Comparison of ENCODE assay signal across 19 cellular contexts in genomic region chr3:19972056-19972455, GRCh38. TPM values are rescaled to one million over a fixed set of nuclear protein-coding genes. Genes with fewer than 3 reads are reported as not detected.
DNase-seq lines count a peak whose midpoint lies in the region; ATAC-seq, FAIRE-seq and TF ChIP-seq lines count a peak whose summit lies in the region.
"Had no signal": no experiment of that assay in that cellular context is flagged by ENCODE, and none has a peak within 500 bp of the region (broad histone marks: within the 10 kb centered on the region; RNA-seq: fewer than 3 reads in every experiment).

No MANE protein-coding gene starts in this region.

- ATAC-seq in heart right ventricle = no peak
- ATAC-seq: K562, psoas muscle had no signal

- H3K9ac ChIP-seq in colonic mucosa (ENCODE audit: low read depth in 2 of 2, low read length in 2 of 2) = no peak overlapping the region

- peaks cover 0 to 46% (median 22%) of the 10 kb centered on the region in 9 donors for H3K36me3 ChIP-seq in heart right ventricle
- H3K36me3 ChIP-seq in colonic mucosa = peaks cover 5% of the 10 kb centered on the region

- 48 to 56% methylated on average over 3 of the region's 3 CpGs for WGBS in heart right ventricle, 2 donors

- no peak overlapping the region for H3K27ac ChIP-seq in heart right ventricle
- no peak overlapping the region for H3K27ac ChIP-seq in colonic mucosa
- H3K27ac ChIP-seq: left ventricle myocardium inferior, psoas muscle had no signal

- DNase-seq in A172 (ENCODE audit: low spot score) = peak; percentile 38
- no peak for DNase-seq in H54 (ENCODE audit: insufficient read length, low spot score)
- DNase-seq in amniotic stem cell (lab: John Stamatoyannopoulos, UW) = peak; percentile 8
- peak; percentile 24 to 55 for DNase-seq in foreskin fibroblast
- DNase-seq in NCI-H1694 treated with DMSO at 0.1 percent for 48 hours (lab: John Stamatoyannopoulos, UW) = no peak
- DNase-seq in heart right ventricle = no peak
- no peak for DNase-seq in stimulated activated CD8-positive, alpha-beta memory T cell treated with anti-CD3 and anti-CD28 coated beads, Interleukin-4, amount 100 ng/mL, for 48 hours
- DNase-seq in colonic mucosa = no peak
- DNase-seq: activated CD4-positive, alpha-beta T cell treated with anti-CD3 and anti-CD28 coated beads, Interleukin-2, amount 50 U/mL, for 1 hour; activated T-cell treated with anti-CD3 and anti-CD28 coated beads, Interleukin-2, amount 50 U/mL, for 1 hour; erythroblast; left ventricle myocardium inferior; naive B cell; NCI-H1417; psoas muscle had no signal

- H3K27me3 ChIP-seq in heart right ventricle (no peaks in the 10 kb centered on the region), colonic mucosa (no peaks in the 10 kb centered on the region)

- H3K4me3 ChIP-seq in foreskin fibroblast (ENCODE audit: low read depth in 1 of 2, low read length in 2 of 2) = no peak overlapping the region
- H3K4me3 ChIP-seq in heart right ventricle = no peak overlapping the region
- H3K4me3 ChIP-seq in colonic mucosa = no peak overlapping the region
- H3K4me3 ChIP-seq: K562, left ventricle myocardium inferior, psoas muscle had no signal

- peak; percentile 27 for FAIRE-seq in H54 (lab: Jason Lieb, UNC)
- FAIRE-seq: D721Med, H1, K562 had no signal

- intact Hi-C loops in heart right ventricle (cut with DNase I) = no loop called here
- intact Hi-C loops in colonic mucosa (cut with DNase I) = no loop called here

- TF ChIP-seq CTCF in foreskin fibroblast (IDR thresholded peaks at IDR 0.05; ENCODE audit: low read depth, low read length) (no peak), heart right ventricle (IDR thresholded peaks at IDR 0.05) (no peak), colonic mucosa (IDR thresholded peaks at IDR 0.05) (no peak)

- H3K9me3 ChIP-seq in heart right ventricle = no peaks in the 10 kb centered on the region
- no peaks in the 10 kb centered on the region for H3K9me3 ChIP-seq in colonic mucosa
- H3K9me3 ChIP-seq: left ventricle myocardium inferior, psoas muscle had no signal

- H3K4me1 ChIP-seq in heart right ventricle (peaks cover 0 to 48% (median 21%) of the 10 kb centered on the region in 9 donors), colonic mucosa (no peaks in the 10 kb centered on the region)

- TF ChIP-seq POLR2A in H54 (IDR thresholded peaks at IDR 0.05; ENCODE audit: low read depth, low read length) = no peak

RNA-seq across cellular contexts. Expression of gene RAB5A, which starts 25.2 kb away (rescaled TPM):
- 56.6 and 74.8 TPM in 2 replicates for total RNA-seq in A172 (2014; rRNA removed; shearing (Covaris generic))
- total RNA-seq in heart right ventricle (10 to 100 TPM; 52.2 to 80.9 (median 66.9) TPM), colonic mucosa (10 to 100 TPM; 40.4 to 87.1 TPM)
- 10 to 100 TPM; 33.9 to 41.3 TPM for polyA plus RNA-seq in heart right ventricle

RNA-seq across cellular contexts. Expression of gene EFHB, which starts 38.0 kb away (rescaled TPM):
- 0.71 TPM in 1 of 2 replicates, not detected in the other for total RNA-seq in A172 (2014; rRNA removed; shearing (Covaris generic))
- total RNA-seq in heart right ventricle (under 1 TPM in 8 of 10 donors, not detected in 2; 0.34 to 0.94 (median 0.64) TPM), colonic mucosa (1 to 10 TPM in 1 of 2 donors, not detected in 1; 1.7 TPM)
- polyA plus RNA-seq in heart right ventricle = 1 to 10 TPM in 1 of 2 donors, under 1 TPM in 1; 0.19 to 1.6 TPM

RNA-seq across cellular contexts. Expression of gene PP2D1, which starts 40.0 kb away (rescaled TPM):
- total RNA-seq in A172 (2014; rRNA removed; shearing (Covaris generic)) = not detected in 2 replicates
- total RNA-seq in heart right ventricle (not detected), colonic mucosa (not detected)
- not detected for polyA plus RNA-seq in heart right ventricle
- total RNA-seq: H1, K562, left ventricle myocardium inferior, psoas muscle, SK-MEL-5 had no signal
- polyA plus RNA-seq: H1, psoas muscle had no signal

Comparison
In these comparisons a context has a peak if more than half of its experiments do, and no peak if none do; other contexts are left out.
1. DNase-seq: peak in A172 (single experiment), amniotic stem cell (single experiment) and foreskin fibroblast (2 of 2); none in H54 (single experiment), NCI-H1694 treated with DMSO at 0.1 percent for 48 hours (single experiment), heart right ventricle (0 of 2), stimulated activated CD8-positive, alpha-beta memory T cell treated with anti-CD3 and anti-CD28 coated beads, Interleukin-4, amount 100 ng/mL, for 48 hours (single experiment) and colonic mucosa (single experiment).